Comparison of ENCODE assay signal across 10 cellular contexts in the genomic region with DNA sequence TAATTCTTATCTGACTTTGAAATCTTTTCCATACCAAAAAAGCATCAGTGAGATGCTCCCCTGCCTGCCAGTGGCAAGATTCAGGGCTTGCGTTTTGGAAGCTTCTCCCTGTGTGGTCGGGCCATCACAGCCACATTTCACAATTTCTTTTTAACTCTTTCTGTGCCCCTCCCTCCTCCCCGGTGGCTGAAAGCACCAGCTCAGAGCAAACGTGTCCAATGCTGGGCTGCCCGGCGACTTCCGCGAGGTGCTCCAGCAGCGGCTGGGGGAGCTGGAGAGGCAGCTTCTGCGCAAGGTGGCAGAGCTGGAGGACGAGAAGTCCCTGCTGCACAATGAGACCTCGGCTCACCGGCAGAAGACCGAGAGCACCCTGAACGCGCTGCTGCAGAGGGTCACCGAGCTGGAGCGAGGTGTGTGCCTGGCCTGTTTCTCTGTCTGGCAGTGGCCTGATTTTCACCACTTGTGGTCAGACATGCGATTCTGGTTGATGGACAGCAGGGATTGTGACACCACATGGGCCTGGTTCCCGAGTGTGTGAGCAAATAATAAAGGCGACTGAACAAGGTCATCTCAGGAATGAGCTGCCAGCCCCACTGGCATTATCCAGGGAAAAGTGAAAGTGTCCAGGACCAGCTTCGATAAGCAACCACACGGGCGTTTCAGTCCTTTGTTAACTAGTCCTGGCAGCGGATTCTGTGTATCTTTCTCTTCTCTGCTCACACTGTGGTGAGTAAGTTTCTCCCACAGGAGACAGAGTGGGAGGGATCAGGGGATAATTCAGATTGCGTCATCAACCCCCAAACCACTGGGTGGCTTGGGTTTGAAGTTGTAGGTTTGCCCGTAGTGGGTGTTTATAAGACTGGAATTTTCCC. TPM values are rescaled to one million over a fixed set of nuclear protein-coding genes. Genes with fewer than 3 reads are reported as not detected.
DNase-seq lines count a peak whose midpoint lies in the region; ATAC-seq, FAIRE-seq and TF ChIP-seq lines count a peak whose summit lies in the region.
"Had no signal": no experiment of that assay in that cellular context is flagged by ENCODE, and none has a peak within 500 bp of the region (broad histone marks: within the 10 kb centered on the region; RNA-seq: fewer than 3 reads in every experiment).

No MANE protein-coding gene starts in this region.

- no peaks in the 10 kb centered on the region for H3F3A ChIP-seq in GM23248 (ENCODE audit: insufficient read depth)

- FAIRE-seq in pancreas (lab: Jason Lieb, UNC): no peak
- FAIRE-seq: GM18507, islet of Langerhans had no signal

- H2AFZ ChIP-seq in GM23248: peak overlapping the region; percentile 14; the same call in 1 of the 2 replicates

- intact Hi-C loops in pancreas (cut with DNase I): no loop called here

- H3K4me2 ChIP-seq in GM23248 (ENCODE audit: unreplicated experiment): no peak overlapping the region

- H3K36me3 Mint-ChIP-seq in T-helper 2 cell treated with Interferon-gamma antibody and Interleukin-4, amounts not matched to agents 5 μg/mL and 100 μg/mL, for 36 hours (ENCODE audit: low read depth): no peaks in the 10 kb centered on the region
- no peaks in the 10 kb centered on the region for H3K36me3 Mint-ChIP-seq in activated T-cell treated with anti-CD3 and anti-CD28 coated beads, Interleukin-2, amount 50 U/mL, for 24 hours (ENCODE audit: low read depth)

- no peaks in the 10 kb centered on the region for H3K79me2 ChIP-seq in GM23248 (ENCODE audit: insufficient read depth)

- in situ Hi-C loops in GM23248 (cut with MboI): no loop called here

- H3K9me2 ChIP-seq in GM23248 (ENCODE audit: insufficient read depth): no peaks in the 10 kb centered on the region

- no peaks in the 10 kb centered on the region for H3K4me1 Mint-ChIP-seq in T-helper 2 cell treated with Interferon-gamma antibody and Interleukin-4, amounts not matched to agents 5 μg/mL and 100 μg/mL, for 36 hours (ENCODE audit: low read depth)
- H3K4me1 Mint-ChIP-seq in activated T-cell treated with anti-CD3 and anti-CD28 coated beads, Interleukin-2, amount 50 U/mL, for 24 hours (ENCODE audit: low read depth): peaks cover 11% of the 10 kb centered on the region

- ATAC-seq in pancreas: peak; percentile 75 to 81 (median 80)

- H3K4me3 Mint-ChIP-seq in T-helper 2 cell treated with Interferon-gamma antibody and Interleukin-4, amounts not matched to agents 5 μg/mL and 100 μg/mL, for 36 hours: no peak overlapping the region
- no peak overlapping the region for H3K4me3 Mint-ChIP-seq in activated T-cell treated with anti-CD3 and anti-CD28 coated beads, Interleukin-2, amount 50 U/mL, for 24 hours

- 12 to 17% methylated on average over 26 to 27 of the region's 27 CpGs for WGBS in GM23248 (ENCODE audit: low coverage in 1 of 2, low lambda C conversion rate in 2 of 2, missing lambda C conversion rate in 2 of 2), 2 experiments
- WGBS in pancreas, 2 donors: 4 to 8% methylated on average over 27 of the region's 27 CpGs

- H3K27me3 ChIP-seq in GM23248 (replicated peaks; ENCODE audit: insufficient read depth) (peaks cover 31% of the 10 kb centered on the region), pancreas (no peaks in the 10 kb centered on the region)

- H3K9me3 ChIP-seq in GM23248 (ENCODE audit: low read depth) (no peaks in the 10 kb centered on the region), pancreas (no peaks in the 10 kb centered on the region)

- no peak for TF ChIP-seq CTCF in pancreas (IDR thresholded peaks at IDR 0.05)

- H3K27ac Mint-ChIP-seq in T-helper 2 cell treated with Interferon-gamma antibody and Interleukin-4, amounts not matched to agents 5 μg/mL and 100 μg/mL, for 36 hours: no peak overlapping the region
- no peak overlapping the region for H3K27ac Mint-ChIP-seq in activated T-cell treated with anti-CD3 and anti-CD28 coated beads, Interleukin-2, amount 50 U/mL, for 24 hours

- no peaks in the 10 kb centered on the region for H3K9me3 Mint-ChIP-seq in T-helper 2 cell treated with Interferon-gamma antibody and Interleukin-4, amounts not matched to agents 5 μg/mL and 100 μg/mL, for 36 hours
- H3K9me3 Mint-ChIP-seq in activated T-cell treated with anti-CD3 and anti-CD28 coated beads, Interleukin-2, amount 50 U/mL, for 24 hours: no peaks in the 10 kb centered on the region

- H4K20me1 ChIP-seq in GM23248 (ENCODE audit: insufficient read depth): no peaks in the 10 kb centered on the region

- peaks cover 33% of the 10 kb centered on the region for H3K27me3 Mint-ChIP-seq in T-helper 2 cell treated with Interferon-gamma antibody and Interleukin-4, amounts not matched to agents 5 μg/mL and 100 μg/mL, for 36 hours (ENCODE audit: low read depth)
- H3K27me3 Mint-ChIP-seq in activated T-cell treated with anti-CD3 and anti-CD28 coated beads, Interleukin-2, amount 50 U/mL, for 24 hours: peaks cover 67% of the 10 kb centered on the region

- peak; percentile 30 for DNase-seq in GM23248
- peak; percentile 62 for DNase-seq in NCI-H2029 (lab: John Stamatoyannopoulos, UW)
- peak; percentile 59 for DNase-seq in ecto neural progenitor cell (ENCODE audit: low spot score)
- peak; percentile 73 to 90 (median 87) for DNase-seq in pancreas
- DNase-seq in T-helper 2 cell treated with Interferon-gamma antibody and Interleukin-4, amounts not matched to agents 5 μg/mL and 100 μg/mL, for 36 hours (ENCODE audit: low spot score): no peak
- no peak for DNase-seq in activated T-cell treated with anti-CD3 and anti-CD28 coated beads, Interleukin-2, amount 50 U/mL, for 24 hours
- no peak for DNase-seq in CD1c-positive myeloid dendritic cell (ENCODE audit: extremely low spot score)

- no peak overlapping the region for H3K4me3 ChIP-seq in GM23248
- peak overlapping the region in 2 of 4 donors; percentile 22 to 30 for H3K4me3 ChIP-seq in pancreas
- H3K4me3 ChIP-seq: SK-N-MC had no signal

- H3K36me3 ChIP-seq in GM23248 (ENCODE audit: low read depth): no peaks in the 10 kb centered on the region
- no peaks in the 10 kb centered on the region for H3K36me3 ChIP-seq in pancreas

- H3K4me1 ChIP-seq in GM23248 (ENCODE audit: insufficient read depth) (no peaks in the 10 kb centered on the region), pancreas (peaks cover 0 to 14% (median 10%) of the 10 kb centered on the region in 3 donors)

- H3K27ac ChIP-seq in GM23248 (no peak overlapping the region), pancreas (peak overlapping the region; percentile 47 to 91 (median 76))
- H3K27ac ChIP-seq: SK-N-MC had no signal

- no peak overlapping the region for H3K9ac ChIP-seq in GM23248

RNA-seq across cellular contexts. Expression of a gene that starts 2.6 kb away (rescaled TPM):
- 0.76 and 0.97 TPM in 2 replicates for total RNA-seq in GM23248 (2014; rRNA removed; shearing (Covaris generic))
- 0.30 and 0.41 TPM in 2 replicates for polyA plus RNA-seq in GM23248 (2016; fragmentation: Nextera tagmentation; extraction: Ambion mirVana)
- total RNA-seq in pancreas: 10 to 100 TPM in 5 of 6 donors, 1 to 10 TPM in 1; 7.2 to 29.9 (median 17.2) TPM
- 10 to 100 TPM in 1 of 2 donors, 1 to 10 TPM in 1; 6.5 to 47.7 TPM for polyA plus RNA-seq in pancreas

Comparison
In these comparisons a context has a peak if more than half of its experiments do, and no peak if none do; other contexts are left out.
1. DNase-seq: peak in GM23248 (single experiment), NCI-H2029 (single experiment), ecto neural progenitor cell (single experiment) and pancreas (6 of 6); none in T-helper 2 cell treated with Interferon-gamma antibody and Interleukin-4, amounts not matched to agents 5 μg/mL and 100 μg/mL, for 36 hours (single experiment), activated T-cell treated with anti-CD3 and anti-CD28 coated beads, Interleukin-2, amount 50 U/mL, for 24 hours (single experiment) and CD1c-positive myeloid dendritic cell (single experiment).